13 cellular contexts compared by ENCODE assay signal in the genomic region with DNA sequence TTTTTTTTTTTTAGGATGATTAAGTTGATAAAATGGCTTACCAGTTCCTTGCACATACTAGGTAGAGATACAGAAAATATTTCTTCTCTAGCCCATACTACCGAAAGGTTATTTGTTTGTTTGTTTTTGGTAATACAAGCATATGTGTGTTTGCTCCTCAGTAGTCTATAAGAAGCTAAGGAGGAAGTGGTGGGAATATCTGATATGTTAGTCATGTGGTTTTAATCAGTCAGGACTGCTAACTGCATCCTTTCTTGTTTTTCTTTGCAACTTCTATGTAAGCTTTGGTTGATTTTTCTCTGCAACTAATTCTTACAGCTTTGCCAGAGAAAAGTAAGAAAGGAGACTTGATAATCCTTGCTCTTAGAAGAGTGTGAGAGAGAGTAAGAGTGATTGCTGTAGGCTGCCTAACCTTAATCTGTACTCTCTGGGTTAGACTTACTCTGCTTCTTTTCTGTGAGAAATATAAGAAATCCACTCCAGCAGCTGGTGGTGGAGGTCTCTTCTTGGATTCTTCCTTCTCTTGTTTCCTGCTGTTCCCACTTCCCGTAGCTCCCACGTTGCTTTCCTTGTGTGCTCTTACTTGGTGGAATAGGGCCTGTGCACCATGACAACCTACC. TPM values are rescaled to one million over a fixed set of nuclear protein-coding genes. Genes with fewer than 3 reads are reported as not detected.
A peak's percentile ranks its signal among the peaks of the same experiment; 100 is the strongest.
DNase-seq lines count a peak whose midpoint lies in the region; ATAC-seq and TF ChIP-seq lines count a peak whose summit lies in the region.
"Had no signal": no experiment of that assay in that cellular context is flagged by ENCODE, and none has a peak within 500 bp of the region (broad histone marks: within the 10 kb centered on the region; RNA-seq: fewer than 3 reads in every experiment).

No MANE protein-coding gene starts in this region.

- intact Hi-C loops in lower leg skin (cut with DNase I; ENCODE audit: low total_unique reads): no loop called here

- no peaks in the 10 kb centered on the region for H3K27me3 ChIP-seq in trophoblast cell (ENCODE audit: insufficient read depth, low read length)
- H3K27me3 ChIP-seq: gastrocnemius medialis had no signal

- H4K12ac ChIP-seq in trophoblast cell (ENCODE audit: low read depth, low read length): no peak overlapping the region

- H3K79me2 ChIP-seq in trophoblast cell (ENCODE audit: control insufficient read depth, insufficient read depth, low read length, poor library complexity): no peaks in the 10 kb centered on the region

- H3K23ac ChIP-seq in trophoblast cell (ENCODE audit: low read length): no peak overlapping the region

- H4K91ac ChIP-seq in trophoblast cell (ENCODE audit: low read depth, low read length): no peak overlapping the region

- ATAC-seq in GM18873 (IDR thresholded peaks at IDR 0.05; ENCODE audit: low FRiP score, unreplicated experiment): no peak
- ATAC-seq: gastrocnemius medialis; stimulated activated naive CD8-positive, alpha-beta T cell treated with anti-CD3 and anti-CD28 coated beads, Interleukin-15, Interleukin-2, amounts not matched to agents 100 U/mL and 50 U/mL, for 24 hours had no signal

- H3K27ac ChIP-seq in SK-N-MC: peak overlapping the region; percentile 33; the same call in 1 of the 2 replicates
- peak overlapping the region; percentile 16 for H3K27ac ChIP-seq in epithelial cell of prostate
- no peak overlapping the region for H3K27ac ChIP-seq in trophoblast cell (ENCODE audit: low read depth, low read length)
- H3K27ac ChIP-seq: gastrocnemius medialis, KMS-11 had no signal

- no peak for TF ChIP-seq POLR2A in lower leg skin (IDR thresholded peaks at IDR 0.05)

- no peak overlapping the region for H3K9ac ChIP-seq in SK-N-MC (ENCODE audit: insufficient read length)
- no peak overlapping the region for H3K9ac ChIP-seq in trophoblast cell (ENCODE audit: low read length)
- H3K9ac ChIP-seq: KMS-11 had no signal

- no peak overlapping the region for H3K14ac ChIP-seq in trophoblast cell (ENCODE audit: low read length)

- DNase-seq in HCEC 1CT: peak; percentile 71
- DNase-seq in SK-N-MC (ENCODE audit: low read depth, low spot score): no peak
- peak; percentile 18 for DNase-seq in epithelial cell of prostate (ENCODE audit: low read depth, low spot score)
- DNase-seq in trophoblast cell: no peak
- no peak for DNase-seq in activated naive CD4-positive, alpha-beta T cell (lab: John Stamatoyannopoulos, UW)
- DNase-seq in lower leg skin (ENCODE audit: low spot score in 2 of 2): no peak
- DNase-seq: activated CD4-positive, CD25-positive, alpha-beta regulatory T cell; activated naive CD4-positive, alpha-beta T cell treated with anti-CD3 and anti-CD28 coated beads for 36 hours; gastrocnemius medialis; NCI-H748 treated with DMSO at 0.1 percent for 48 hours; stimulated activated naive CD8-positive, alpha-beta T cell treated with anti-CD3 and anti-CD28 coated beads, Interleukin-15, Interleukin-2, amounts not matched to agents 100 U/mL and 50 U/mL, for 24 hours had no signal

- H2AK5ac ChIP-seq in trophoblast cell (ENCODE audit: low read length): no peak overlapping the region

- H3K79me1 ChIP-seq in trophoblast cell (ENCODE audit: low read length): no peaks in the 10 kb centered on the region

- no peaks in the 10 kb centered on the region for H3K9me3 ChIP-seq in SK-N-MC (ENCODE audit: low read depth, low read length)
- H3K9me3 ChIP-seq in trophoblast cell (ENCODE audit: insufficient read depth, low read depth, low read length): no peaks in the 10 kb centered on the region
- H3K9me3 ChIP-seq: gastrocnemius medialis had no signal

- H3K4me3 ChIP-seq in SK-N-MC (no peak overlapping the region), trophoblast cell (ENCODE audit: low read depth, low read length) (no peak overlapping the region), lower leg skin (ENCODE audit: low read depth, poor library complexity, severe bottlenecking) (no peak overlapping the region)
- H3K4me3 ChIP-seq: gastrocnemius medialis had no signal

- peaks cover 15 to 24% of the 10 kb centered on the region in 2 experiments for H3K4me1 ChIP-seq in trophoblast cell (ENCODE audit: control insufficient read depth in 1 of 2, insufficient read depth in 2 of 2, low read length in 2 of 2)

- no peak overlapping the region for H2AFZ ChIP-seq in trophoblast cell (ENCODE audit: insufficient read depth, low read length, poor library complexity)

- TF ChIP-seq CTCF in lower leg skin (IDR thresholded peaks at IDR 0.05): no peak

- H2BK120ac ChIP-seq in trophoblast cell (ENCODE audit: insufficient read depth, low read length, poor library complexity): no peak overlapping the region

- H3K36me3 ChIP-seq in SK-N-MC (ENCODE audit: insufficient read depth, low read length) (no peaks in the 10 kb centered on the region), trophoblast cell (ENCODE audit: control insufficient read depth in 1 of 2, insufficient read depth in 2 of 2, low read length in 2 of 2) (peaks cover 3 to 10% of the 10 kb centered on the region in 2 experiments)
- H3K36me3 ChIP-seq: gastrocnemius medialis had no signal

- no peak overlapping the region for H2BK12ac ChIP-seq in trophoblast cell (ENCODE audit: low read length)

- no peak overlapping the region for H4K8ac ChIP-seq in trophoblast cell (ENCODE audit: low read depth, low read length)

- no peak overlapping the region for H3K4me2 ChIP-seq in trophoblast cell (ENCODE audit: low read length)
- H3K4me2 ChIP-seq: KMS-11 had no signal

- H3K18ac ChIP-seq in trophoblast cell (ENCODE audit: low read length): peak overlapping the region; percentile 12

- H2BK5ac ChIP-seq in trophoblast cell (ENCODE audit: low read depth, low read length, poor library complexity): no peak overlapping the region

- WGBS in trophoblast cell (ENCODE audit: extremely low coverage, insufficient coverage, insufficient read length): no CpG with 5 or more reads among the region's 3 CpGs
- 72 to 73% methylated on average over 3 of the region's 3 CpGs for WGBS in lower leg skin, 2 donors

- H3K4ac ChIP-seq in trophoblast cell (ENCODE audit: low read depth, low read length): no peak overlapping the region

RNA-seq across cellular contexts. Expression of a gene that starts 28.3 kb away (rescaled TPM):
- 151 and 154 TPM in 2 replicates for polyA plus RNA-seq in trophoblast cell (2013)
- total RNA-seq in lower leg skin: 100 to 1,000 TPM in 1 of 4 donors, 10 to 100 TPM in 3; 38.2 to 104 (median 44.9) TPM

Comparison
In these comparisons a context has a peak if more than half of its experiments do, and no peak if none do; other contexts are left out.
1. DNase-seq: peak in HCEC 1CT (single experiment) and epithelial cell of prostate (single experiment); none in SK-N-MC (single experiment), trophoblast cell (0 of 2), activated naive CD4-positive, alpha-beta T cell (0 of 4) and lower leg skin (0 of 2).